19 cellular contexts compared by ENCODE assay signal in genomic region chr11:119897046-119897440, GRCh38.
DNase-seq lines count a peak whose midpoint lies in the region; ATAC-seq and TF ChIP-seq lines count a peak whose summit lies in the region.
"Had no signal": no experiment of that assay in that cellular context is flagged by ENCODE, and none has a peak within 500 bp of the region (broad histone marks: within the 10 kb centered on the region; RNA-seq: fewer than 3 reads in every experiment).

No MANE protein-coding gene starts in this region.

- no peaks in the 10 kb centered on the region for H4K20me1 ChIP-seq in BLaER1

- no peak overlapping the region for H3K4me3 Mint-ChIP-seq in Caco-2 (ENCODE audit: unreplicated experiment)
- H3K4me3 Mint-ChIP-seq: CD14-positive monocyte; CD4-positive, alpha-beta memory T cell had no signal

- peaks cover 27% of the 10 kb centered on the region for H3K4me1 Mint-ChIP-seq in Caco-2 (ENCODE audit: low read depth, unreplicated experiment)
- H3K4me1 Mint-ChIP-seq: CD4-positive, alpha-beta memory T cell had no signal

- TF ChIP-seq EP300 in transverse colon (IDR thresholded peaks at IDR 0.05; ENCODE audit: low read depth), result no peak

- in situ Hi-C loops in transverse colon (cut with MboI; ENCODE audit: low pct_ligation_motif_present in 1 of 4, low pct_unique_long_range_greater_than_20kb in 1 of 4, low sequenced_read_pairs in 3 of 4), result no loop called here

- DNase-seq in Caco-2, result no peak
- DNase-seq in NAMALWA (ENCODE audit: low spot score), result peak; percentile 8
- DNase-seq in posterior vena cava (ENCODE audit: low spot score), result peak; percentile 5
- DNase-seq in glomerular visceral epithelial cell (ENCODE audit: extremely low spot score), result no peak
- no peak for DNase-seq in transverse colon
- DNase-seq: ACHN; BE2C; Calu3; CD4-positive, alpha-beta memory T cell; DMS53; DND-41; EL; GOT3; H7 had no signal

- BruUV-seq in Caco-2 (replicated peaks; lab: Mats Ljungman, UMichigan), result no TSS peak

- no peak for ATAC-seq in HG02840 (IDR thresholded peaks at IDR 0.05; ENCODE audit: low FRiP score, unreplicated experiment)
- ATAC-seq: HCT116 had no signal

- peak overlapping the region; percentile 86 for H3K4me2 ChIP-seq in BLaER1

- H3K27me3 Mint-ChIP-seq in Caco-2 (ENCODE audit: insufficient read depth, unreplicated experiment), result no peaks in the 10 kb centered on the region

- no peaks in the 10 kb centered on the region for H3K36me3 Mint-ChIP-seq in Caco-2 (ENCODE audit: insufficient read depth, unreplicated experiment)
- H3K36me3 Mint-ChIP-seq: CD14-positive monocyte; CD4-positive, alpha-beta memory T cell had no signal

- POLR2A ChIA-PET in Caco-2 (lab: Charles Lee), result no interaction called here

- H3K4me3 ChIP-seq in BLaER1, result no peak overlapping the region
- H3K4me3 ChIP-seq in Caco-2 (ENCODE audit: low read depth, low read length), result no peak overlapping the region
- H3K4me3 ChIP-seq in transverse colon, result no peak overlapping the region
- H3K4me3 ChIP-seq: GM12878 had no signal

- 58 to 86% methylated on average over 2 of the region's 2 CpGs for WGBS in transverse colon (ENCODE audit: low coverage in 1 of 2), 2 donors

- no peak overlapping the region for H3K9ac ChIP-seq in BLaER1

- H3K9me3 Mint-ChIP-seq in Caco-2 (ENCODE audit: unreplicated experiment), result no peaks in the 10 kb centered on the region
- H3K9me3 Mint-ChIP-seq: CD14-positive monocyte; CD4-positive, alpha-beta memory T cell had no signal

- H3K27ac ChIP-seq in BLaER1 (peak overlapping the region; percentile 57), transverse colon (no peak overlapping the region)

- TF ChIP-seq POLR2A in transverse colon (IDR thresholded peaks at IDR 0.05), result no peak

- H3K4me1 ChIP-seq in BLaER1, result peaks cover 70% of the 10 kb centered on the region
- H3K4me1 ChIP-seq in Caco-2, result peaks cover 14% of the 10 kb centered on the region
- no peaks in the 10 kb centered on the region for H3K4me1 ChIP-seq in transverse colon

- intact Hi-C loops in Caco-2 (cut with micrococcal nuclease; ENCODE audit: unreplicated experiment), result no loop called here
- intact Hi-C loops in posterior vena cava (cut with DNase I), result no loop called here
- intact Hi-C loops in transverse colon (cut with DNase I; ENCODE audit: low total_unique reads), result no loop called here

- no peak for TF ChIP-seq CTCF in Caco-2 (IDR thresholded peaks at IDR 0.05; ENCODE audit: insufficient read depth in 1 of 2, low read depth in 1 of 2, low read length in 1 of 2, severe bottlenecking in 1 of 2, unreplicated experiment in 1 of 2)
- TF ChIP-seq CTCF in transverse colon (IDR thresholded peaks at IDR 0.05), result no peak

- peak overlapping the region; percentile 2 for H3K27ac Mint-ChIP-seq in Caco-2 (ENCODE audit: unreplicated experiment)
- H3K27ac Mint-ChIP-seq: CD14-positive monocyte; CD4-positive, alpha-beta memory T cell had no signal

- H3K9me3 ChIP-seq in BLaER1 (no peaks in the 10 kb centered on the region), Caco-2 (no peaks in the 10 kb centered on the region), transverse colon (no peaks in the 10 kb centered on the region)
- H3K9me3 ChIP-seq: BE2C had no signal

- H3K27me3 ChIP-seq in BLaER1 (peaks cover 4% of the 10 kb centered on the region; the same call in 1 of the 2 replicates), Caco-2 (replicated peaks; ENCODE audit: control insufficient read depth, insufficient read depth, low read length) (no peaks in the 10 kb centered on the region), transverse colon (no peaks in the 10 kb centered on the region)
- H3K27me3 ChIP-seq: BE2C had no signal

- CTCF ChIA-PET in Caco-2 (lab: Charles Lee), result interaction anchor here (0.7 kb wide), 1 partner anchor 97 kb away, joined by 3 read pairs; no protein-coding TSS in a partner anchor

- H3K36me3 ChIP-seq in BLaER1 (no peaks in the 10 kb centered on the region), Caco-2 (ENCODE audit: control insufficient read depth, insufficient read depth, low read length) (no peaks in the 10 kb centered on the region), transverse colon (no peaks in the 10 kb centered on the region)
- H3K36me3 ChIP-seq: BE2C had no signal

Comparison
In these comparisons a context has a peak if more than half of its experiments do, and no peak if none do; other contexts are left out.
1. DNase-seq: peak in NAMALWA (single experiment) and posterior vena cava (single experiment); none in Caco-2 (0 of 2), glomerular visceral epithelial cell (single experiment) and transverse colon (single experiment).